Comparison of ENCODE assay signal across 8 cellular contexts in the genomic region with DNA sequence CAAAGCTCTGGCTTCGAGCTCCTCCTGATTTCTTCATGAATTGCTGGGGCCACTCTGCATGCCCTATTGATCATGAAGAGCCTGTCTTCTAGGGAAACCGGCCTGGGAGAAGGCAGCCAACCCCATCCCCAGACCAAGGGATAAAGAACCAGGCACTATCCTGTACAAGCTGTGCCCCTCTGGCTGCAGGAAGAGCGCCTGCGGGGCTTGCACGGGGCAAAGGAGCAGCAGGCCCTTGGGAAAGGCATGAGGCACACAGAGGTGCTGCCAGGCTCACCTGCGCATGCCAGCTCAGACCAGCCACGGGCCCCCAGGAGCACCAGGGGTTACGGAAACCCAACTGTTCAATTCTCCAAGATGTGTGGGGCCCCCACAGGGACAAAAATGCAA. TPM values are rescaled to one million over a fixed set of nuclear protein-coding genes. Genes with fewer than 3 reads are reported as not detected.
DNase-seq lines count a peak whose midpoint lies in the region; ATAC-seq, FAIRE-seq and TF ChIP-seq lines count a peak whose summit lies in the region.

No MANE protein-coding gene starts in this region.

- peaks cover 24 to 29% of the 10 kb centered on the region in 2 donors for H3K4me1 ChIP-seq in gastrocnemius medialis

- H3K27me3 ChIP-seq in gastrocnemius medialis: no peaks in the 10 kb centered on the region

- intact Hi-C loops in gastrocnemius medialis (cut with DNase I; ENCODE audit: low total_unique reads): loop anchor here (2.0 kb wide), 3 partner anchors 71 to 219 kb away; a partner anchor contains a TSS

- H3K4me3 ChIP-seq in fibroblast of the aortic adventitia (ENCODE audit: low read depth, low read length) (peak overlapping the region; percentile 53), gastrocnemius medialis (peak overlapping the region in 3 of 4 donors; percentile 91 to 94 (median 92))

- H3K9me3 ChIP-seq in gastrocnemius medialis: no peaks in the 10 kb centered on the region

- TF ChIP-seq CTCF in RWPE1 (conservative IDR thresholded peaks at IDR 0.05; ENCODE audit: low read depth) (no peak), fibroblast of the aortic adventitia (IDR thresholded peaks at IDR 0.05; ENCODE audit: insufficient read depth, low read length) (no peak), gastrocnemius medialis (IDR thresholded peaks at IDR 0.05 in 4 of 5, conservative IDR thresholded peaks at IDR 0.05 in 1 of 5) (no peak)

- no peak for ATAC-seq in gastrocnemius medialis

- CTCF ChIA-PET in RWPE1 (lab: Yijun Ruan, JAX): interaction anchor here (0.6 to 2.7 kb wide), 20 partner anchors 9 to 912 kb away, joined by 3 to 13 read pairs (median 4); a partner anchor contains a TSS

- in situ Hi-C loops in gastrocnemius medialis (cut with MboI; ENCODE audit: low sequenced_read_pairs in 4 of 4): no loop called here

- POLR2A ChIA-PET in RWPE1 (lab: Yijun Ruan, JAX; ENCODE audit: low non-redundant PET): no interaction called here

- no peak for TF ChIP-seq POLR2A in gastrocnemius medialis (IDR thresholded peaks at IDR 0.05)
- TF ChIP-seq POLR2A in GM12892 (IDR thresholded peaks at IDR 0.05; ENCODE audit: low read depth, low read length): no peak

- H3K36me3 ChIP-seq in gastrocnemius medialis: no peaks in the 10 kb centered on the region

- DNase-seq in GM19239 (ENCODE audit: insufficient read length, low spot score): no peak
- DNase-seq in RWPE1 (ENCODE audit: low spot score): no peak
- DNase-seq in fibroblast of the aortic adventitia (ENCODE audit: low read depth): no peak
- DNase-seq in gastrocnemius medialis: no peak
- DNase-seq in NAMALWA (ENCODE audit: low spot score): no peak
- no peak for DNase-seq in HK-2 (ENCODE audit: unreplicated experiment)
- no peak for DNase-seq in NCI-H187 treated with DMSO at 0.1 percent for 48 hours (lab: John Stamatoyannopoulos, UW)
- no peak for DNase-seq in GM12892 (ENCODE audit: insufficient read length)

- H3K27ac ChIP-seq in RWPE1 (peak overlapping the region; percentile 96), gastrocnemius medialis (peak overlapping the region in 3 of 4 donors; percentile 10 to 57 (median 36))

- FAIRE-seq in GM19239 (lab: Jason Lieb, UNC) (peak; percentile 8), GM12892 (lab: Jason Lieb, UNC) (no peak)

RNA-seq across cellular contexts. Expression of a gene that starts 2.1 kb away (rescaled TPM):
- 3.7 and 20.1 TPM in 2 replicates for total RNA-seq in fibroblast of the aortic adventitia (ENCODE audit: low replicate concordance)
- total RNA-seq in gastrocnemius medialis: 10 to 100 TPM; 49.7 to 80.1 (median 53.6) TPM
- polyA plus RNA-seq in GM12892 (2012; ENCODE audit: missing spikeins): 22.0 TPM
